In the genomic region with DNA sequence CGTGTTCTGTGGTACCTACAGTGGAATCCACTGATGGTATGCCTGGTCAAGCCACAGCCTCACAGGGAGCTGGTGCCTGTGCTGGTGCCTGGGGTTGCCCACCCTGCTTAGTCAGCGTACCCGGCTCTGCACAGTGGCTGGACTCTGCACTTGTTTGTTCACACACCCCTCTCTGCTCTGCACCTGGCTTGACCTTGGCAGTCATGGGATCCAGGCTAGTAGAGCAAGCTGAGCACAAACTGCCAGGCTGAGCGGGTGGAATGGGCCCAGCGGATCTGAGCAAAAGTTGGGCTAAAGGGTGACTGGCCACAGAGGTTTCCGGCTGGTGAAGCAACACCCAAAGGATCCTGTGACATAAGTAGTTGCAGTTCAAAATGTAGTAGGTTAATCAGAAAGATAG, we compare ENCODE assay signal across 22 cellular contexts.
"Had no signal": no experiment of that assay in that cellular context is flagged by ENCODE, and none has a peak within 500 bp of the region (broad histone marks: within the 10 kb centered on the region; RNA-seq: fewer than 3 reads in every experiment).

No MANE protein-coding gene starts in this region.

- H3K36me3 Mint-ChIP-seq: activated naive CD8-positive, alpha-beta T cell; naive thymus-derived CD8-positive, alpha-beta T cell; neural progenitor cell had no signal

- ATAC-seq: activated CD8-positive, alpha-beta T cell treated with anti-CD3 and anti-CD28 coated beads for 36 hours; body of pancreas; naive thymus-derived CD8-positive, alpha-beta T cell; sciatic nerve; SK-N-SH treated with all-trans-retinoic acid at 6 μM for 48 hours had no signal

- H3K27me3 ChIP-seq: body of pancreas, colonic mucosa, neural progenitor cell, testis, transverse colon had no signal

- H3K27ac Mint-ChIP-seq: activated CD4-positive, alpha-beta T cell treated with anti-CD3 and anti-CD28 coated beads, Interleukin-2, amount 10 ng/mL, durations not matched to agents 7 days and 5 days; activated CD8-positive, alpha-beta T cell treated with anti-CD3 and anti-CD28 coated beads for 36 hours; activated naive CD8-positive, alpha-beta T cell; naive thymus-derived CD8-positive, alpha-beta T cell; neural progenitor cell had no signal

- H3K27me3 Mint-ChIP-seq: activated CD4-positive, alpha-beta T cell treated with anti-CD3 and anti-CD28 coated beads, Interleukin-2, amount 10 ng/mL, durations not matched to agents 7 days and 5 days; activated CD8-positive, alpha-beta T cell treated with anti-CD3 and anti-CD28 coated beads for 36 hours; activated naive CD8-positive, alpha-beta T cell; naive thymus-derived CD8-positive, alpha-beta T cell had no signal

- H3K4me1 Mint-ChIP-seq: activated CD4-positive, alpha-beta T cell treated with anti-CD3 and anti-CD28 coated beads, Interleukin-2, amount 10 ng/mL, durations not matched to agents 7 days and 5 days; naive thymus-derived CD8-positive, alpha-beta T cell; neural progenitor cell had no signal

- H3K9me3 ChIP-seq: body of pancreas, colonic mucosa, testis, transverse colon had no signal

- H3K4me2 ChIP-seq: neural progenitor cell had no signal

- H3K4me1 ChIP-seq: body of pancreas, colonic mucosa, neural progenitor cell, testis, transverse colon had no signal

- H3K9me3 Mint-ChIP-seq: activated CD8-positive, alpha-beta T cell treated with anti-CD3 and anti-CD28 coated beads for 36 hours; neural progenitor cell had no signal

- H3K4me3 ChIP-seq: body of pancreas, colonic mucosa, neural progenitor cell, skin epidermis, testis, transverse colon had no signal

- DNase-seq: activated CD4-positive, alpha-beta T cell treated with anti-CD3 and anti-CD28 coated beads, Interleukin-2, amount 10 ng/mL, durations not matched to agents 7 days and 5 days; activated CD4-positive, CD25-positive, alpha-beta regulatory T cell treated with anti-CD3 and anti-CD28 coated beads, Interleukin-2, amount 50 U/mL, for 72 hours; activated CD8-positive, alpha-beta T cell treated with anti-CD3 and anti-CD28 coated beads for 36 hours; activated effector memory CD4-positive, alpha-beta T cell treated with Interleukin-2 at 50 U/mL for 16 hours; activated naive CD4-positive, alpha-beta T cell treated with Interleukin-2 at 50 U/mL for 16 hours; activated T-cell treated with anti-CD3 and anti-CD28 coated beads, Interleukin-2, amount 50 U/mL, for 48 hours; aorta; body of pancreas; colonic mucosa; effector memory CD4-positive, alpha-beta T cell; midbrain; naive thymus-derived CD8-positive, alpha-beta T cell; stimulated activated CD4-positive, alpha-beta T cell treated with anti-CD3 and anti-CD28 coated beads, Interleukin-1b, Interleukin-23, amount 100 ng/mL, for 48 hours; stimulated activated naive CD4-positive, alpha-beta T cell; T-helper 2 cell; testis; transverse colon had no signal

- H3K36me3 ChIP-seq: colonic mucosa, neural progenitor cell, transverse colon had no signal

- H3K4me3 Mint-ChIP-seq: activated CD4-positive, alpha-beta T cell treated with anti-CD3 and anti-CD28 coated beads, Interleukin-2, amount 10 ng/mL, durations not matched to agents 7 days and 5 days; activated CD8-positive, alpha-beta T cell treated with anti-CD3 and anti-CD28 coated beads for 36 hours; activated naive CD8-positive, alpha-beta T cell; naive thymus-derived CD8-positive, alpha-beta T cell; neural progenitor cell had no signal

- H3K27ac ChIP-seq: body of pancreas, colonic mucosa, neural progenitor cell, skin epidermis, testis, transverse colon had no signal
